Comparison of ENCODE assay signal across 14 cellular contexts in the genomic region with DNA sequence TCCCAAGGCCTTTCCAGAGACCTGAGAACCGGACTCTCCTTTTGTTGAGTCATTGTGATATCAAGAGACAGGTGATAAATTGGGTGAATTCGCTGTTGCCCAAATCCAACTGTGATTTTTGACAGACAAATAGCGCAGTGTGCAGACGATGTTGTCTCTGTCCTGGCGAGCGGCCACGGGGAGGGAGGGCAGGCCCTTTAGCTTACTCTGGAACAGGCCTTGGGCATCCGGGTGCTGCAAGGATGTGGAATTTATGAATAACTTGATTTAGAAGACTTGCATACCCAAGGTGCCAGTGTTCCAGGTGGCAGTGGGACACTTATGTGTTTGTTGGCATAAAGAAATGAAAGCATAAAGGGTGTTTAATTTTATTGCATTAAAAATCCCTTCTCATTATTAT. TPM values are rescaled to one million over a fixed set of nuclear protein-coding genes. Genes with fewer than 3 reads are reported as not detected.
DNase-seq lines count a peak whose midpoint lies in the region; TF ChIP-seq lines count a peak whose summit lies in the region.
"Had no signal": no experiment of that assay in that cellular context is flagged by ENCODE, and none has a peak within 500 bp of the region (broad histone marks: within the 10 kb centered on the region; RNA-seq: fewer than 3 reads in every experiment).

No MANE protein-coding gene starts in this region.

- DNase-seq in NCI-H2227 (lab: John Stamatoyannopoulos, UW; ENCODE audit: unreplicated experiment): peak; percentile 6
- no peak for DNase-seq in NCI-H2227 treated with DMSO at 0.1 percent for 48 hours (lab: John Stamatoyannopoulos, UW)
- DNase-seq in lower leg skin (ENCODE audit: low spot score in 2 of 2): peak; percentile 34 to 86
- DNase-seq in substantia nigra (lab: John Stamatoyannopoulos, UW): peak in 44 of 49 donors; percentile 5 to 82 (median 58)
- no peak for DNase-seq in endothelial cell (ENCODE audit: low spot score)
- DNase-seq in tibial artery: no peak
- no peak for DNase-seq in activated T-cell treated with anti-CD3 and anti-CD28 coated beads, Interleukin-2, amount 50 U/mL, for 48 hours
- DNase-seq: activated B cell treated with CpG ODN at 0.5 μM for 24 hours, COR-L47, natural killer cell, NCI-H146, thyroid gland had no signal

- no peaks in the 10 kb centered on the region for H3K36me3 ChIP-seq in tibial artery
- H3K36me3 ChIP-seq: thyroid gland had no signal

- H3K4me3 ChIP-seq in lower leg skin (ENCODE audit: low read depth, poor library complexity, severe bottlenecking) (no peak overlapping the region), tibial artery (no peak overlapping the region)
- H3K4me3 ChIP-seq: thyroid gland had no signal

- TF ChIP-seq POLR2A in lower leg skin (IDR thresholded peaks at IDR 0.05): no peak

- H3K4me1 Mint-ChIP-seq in brain (peaks cover 60% of the 10 kb centered on the region), endothelial cell (ENCODE audit: unreplicated experiment) (peaks cover 32% of the 10 kb centered on the region)
- H3K4me1 Mint-ChIP-seq: activated B cell treated with CpG ODN at 0.5 μM for 24 hours, natural killer cell had no signal

- TF ChIP-seq CTCF in brain (conservative IDR thresholded peaks at IDR 0.05) (no peak), lower leg skin (IDR thresholded peaks at IDR 0.05) (no peak), endothelial cell (IDR thresholded peaks at IDR 0.05; ENCODE audit: unreplicated experiment) (no peak), tibial artery (IDR thresholded peaks at IDR 0.05) (no peak)

- H3K9me3 Mint-ChIP-seq in brain (peaks cover 0 to 15% (median 0%) of the 10 kb centered on the region in 5 experiments), endothelial cell (ENCODE audit: unreplicated experiment) (no peaks in the 10 kb centered on the region)
- H3K9me3 Mint-ChIP-seq: activated B cell treated with CpG ODN at 0.5 μM for 24 hours, natural killer cell had no signal

- 41 to 52% methylated on average over 8 of the region's 8 CpGs for WGBS in lower leg skin, 2 donors

- H3K27ac ChIP-seq in substantia nigra (ENCODE audit: low read depth, low read length, poor library complexity, severe bottlenecking) (peak overlapping the region; percentile 81), tibial artery (no peak overlapping the region)
- H3K27ac ChIP-seq: thyroid gland had no signal

- H3K4me1 ChIP-seq in tibial artery: peaks cover 0 to 7% (median 0%) of the 10 kb centered on the region in 4 donors
- H3K4me1 ChIP-seq: thyroid gland had no signal

- H3K27me3 ChIP-seq in tibial artery: no peaks in the 10 kb centered on the region
- H3K27me3 ChIP-seq: thyroid gland had no signal

- peaks cover 3% of the 10 kb centered on the region for H3K27me3 Mint-ChIP-seq in brain
- no peaks in the 10 kb centered on the region for H3K27me3 Mint-ChIP-seq in endothelial cell (ENCODE audit: unreplicated experiment)
- H3K27me3 Mint-ChIP-seq: activated B cell treated with CpG ODN at 0.5 μM for 24 hours had no signal

- H3K4me3 Mint-ChIP-seq in brain (peak overlapping the region in 4 of 5 experiments; percentile 41 to 57 (median 52)), endothelial cell (ENCODE audit: unreplicated experiment) (no peak overlapping the region)
- H3K4me3 Mint-ChIP-seq: activated B cell treated with CpG ODN at 0.5 μM for 24 hours; activated naive CD8-positive, alpha-beta T cell; natural killer cell had no signal

- H3K27ac Mint-ChIP-seq in brain (peak overlapping the region in 4 of 5 experiments; percentile 58 to 93 (median 78)), endothelial cell (ENCODE audit: unreplicated experiment) (no peak overlapping the region)
- H3K27ac Mint-ChIP-seq: activated B cell treated with CpG ODN at 0.5 μM for 24 hours; activated naive CD8-positive, alpha-beta T cell; natural killer cell had no signal

- intact Hi-C loops in lower leg skin (cut with DNase I; ENCODE audit: low total_unique reads) (no loop called here), tibial artery (cut with DNase I; ENCODE audit: low total_unique reads) (no loop called here)

- no peaks in the 10 kb centered on the region for H3K9me3 ChIP-seq in tibial artery
- H3K9me3 ChIP-seq: thyroid gland had no signal

- H3K36me3 Mint-ChIP-seq in brain: peaks cover 11% of the 10 kb centered on the region
- peaks cover 3% of the 10 kb centered on the region for H3K36me3 Mint-ChIP-seq in endothelial cell (ENCODE audit: low read depth, unreplicated experiment)
- H3K36me3 Mint-ChIP-seq: activated naive CD8-positive, alpha-beta T cell; natural killer cell had no signal

RNA-seq across cellular contexts. Expression of a gene that starts 9.2 kb away (rescaled TPM):
- polyA plus RNA-seq in brain (ENCODE audit: insufficient read depth, low read depth, low replicate concordance): 28.5 TPM
- 10 to 100 TPM; 18.6 to 42.6 (median 25.5) TPM for total RNA-seq in lower leg skin
- total RNA-seq in endothelial cell (ENCODE audit: unreplicated experiment): 28.5 TPM
- total RNA-seq: activated B cell treated with CpG ODN at 0.5 μM for 24 hours had no signal

Comparison
In these comparisons a context has a peak if more than half of its experiments do, and no peak if none do; other contexts are left out.
1. DNase-seq: peak in NCI-H2227 (single experiment), lower leg skin (2 of 2) and substantia nigra (44 of 49); none in NCI-H2227 treated with DMSO at 0.1 percent for 48 hours (single experiment), endothelial cell (single experiment), tibial artery (0 of 2) and activated T-cell treated with anti-CD3 and anti-CD28 coated beads, Interleukin-2, amount 50 U/mL, for 48 hours (0 of 2).